In genomic region chr17:8060274-8060673, GRCh38 we compare ENCODE assay signal across 8 cellular contexts. TPM values are rescaled to one million over a fixed set of nuclear protein-coding genes. Genes with fewer than 3 reads are reported as not detected.
A peak's percentile ranks its signal among the peaks of the same experiment; 100 is the strongest.
DNase-seq lines count a peak whose midpoint lies in the region; ATAC-seq and TF ChIP-seq lines count a peak whose summit lies in the region.

No MANE protein-coding gene starts in this region.

- peak; percentile 67 for TF ChIP-seq CTCF in RWPE1 (conservative IDR thresholded peaks at IDR 0.05; ENCODE audit: low read depth)
- peak; percentile 55 for TF ChIP-seq CTCF in cardiac muscle cell (IDR thresholded peaks at IDR 0.05; ENCODE audit: low read depth, low read length)

- H3K4me3 Mint-ChIP-seq in activated naive CD8-positive, alpha-beta T cell treated with anti-CD3 and anti-CD28 coated beads, Interleukin-2, amount 10 ng/mL, durations not matched to agents 7 days and 5 days, result no peak overlapping the region

- peaks cover 73% of the 10 kb centered on the region for H3K27me3 ChIP-seq in cardiac muscle cell

- H3K36me3 ChIP-seq in cardiac muscle cell, result no peaks in the 10 kb centered on the region

- H3K4me1 Mint-ChIP-seq in activated naive CD8-positive, alpha-beta T cell treated with anti-CD3 and anti-CD28 coated beads, Interleukin-2, amount 10 ng/mL, durations not matched to agents 7 days and 5 days, result peaks cover 22% of the 10 kb centered on the region

- DNase-seq in DMS153 treated with DMSO at 0.1 percent for 48 hours (lab: John Stamatoyannopoulos, UW; ENCODE audit: unreplicated experiment) (peak; percentile 10), KG1 (lab: John Stamatoyannopoulos, UW) (peak; percentile 8), RWPE1 (ENCODE audit: low spot score) (peak; percentile 82), cardiac muscle cell (ENCODE audit: low read depth in 1 of 2, low spot score in 1 of 2) (peak; percentile 80 to 84), pulmonary artery endothelial cell (ENCODE audit: low read depth, low spot score) (peak; percentile 24)
- no peak for DNase-seq in activated naive CD8-positive, alpha-beta T cell treated with anti-CD3 and anti-CD28 coated beads, Interleukin-2, amount 10 ng/mL, durations not matched to agents 7 days and 5 days

- no peaks in the 10 kb centered on the region for H3K4me1 ChIP-seq in cardiac muscle cell (ENCODE audit: low read depth)

- H3K27ac ChIP-seq in RWPE1, result no peak overlapping the region
- no peak overlapping the region for H3K27ac ChIP-seq in cardiac muscle cell

- H3K27me3 Mint-ChIP-seq in activated naive CD8-positive, alpha-beta T cell treated with anti-CD3 and anti-CD28 coated beads, Interleukin-2, amount 10 ng/mL, durations not matched to agents 7 days and 5 days, result peaks cover 70% of the 10 kb centered on the region

- H3K4me3 ChIP-seq in cardiac muscle cell, result no peak overlapping the region

- CTCF ChIA-PET in RWPE1 (lab: Yijun Ruan, JAX), result interaction anchor here (0.5 to 2.8 kb wide), 16 partner anchors 9 to 938 kb away, joined by 3 to 30 read pairs (median 4); partner anchors contain the start of gene AURKB

- no peaks in the 10 kb centered on the region for H3K36me3 Mint-ChIP-seq in activated naive CD8-positive, alpha-beta T cell treated with anti-CD3 and anti-CD28 coated beads, Interleukin-2, amount 10 ng/mL, durations not matched to agents 7 days and 5 days

- POLR2A ChIA-PET in RWPE1 (lab: Yijun Ruan, JAX; ENCODE audit: low non-redundant PET), result no interaction called here
- POLR2A ChIA-PET in activated naive CD8-positive, alpha-beta T cell treated with anti-CD3 and anti-CD28 coated beads, Interleukin-2, amount 10 ng/mL, durations not matched to agents 7 days and 5 days (lab: Charles Lee), result interaction anchor here (1.0 kb wide), 1 partner anchor 14 kb away, joined by 3 read pairs; no protein-coding TSS in a partner anchor

- H3K27ac Mint-ChIP-seq in activated naive CD8-positive, alpha-beta T cell treated with anti-CD3 and anti-CD28 coated beads, Interleukin-2, amount 10 ng/mL, durations not matched to agents 7 days and 5 days, result no peak overlapping the region

- ATAC-seq in activated naive CD8-positive, alpha-beta T cell treated with anti-CD3 and anti-CD28 coated beads, Interleukin-2, amount 10 ng/mL, durations not matched to agents 7 days and 5 days (ENCODE audit: low read depth), result peak; percentile 33
- ATAC-seq in GM18511 (IDR thresholded peaks at IDR 0.05; ENCODE audit: unreplicated experiment) (no peak), HG02759 (IDR thresholded peaks at IDR 0.05; ENCODE audit: unreplicated experiment) (no peak)

- no peaks in the 10 kb centered on the region for H3K9me3 ChIP-seq in cardiac muscle cell (ENCODE audit: low read depth)

- no peaks in the 10 kb centered on the region for H3K9me3 Mint-ChIP-seq in activated naive CD8-positive, alpha-beta T cell treated with anti-CD3 and anti-CD28 coated beads, Interleukin-2, amount 10 ng/mL, durations not matched to agents 7 days and 5 days

RNA-seq across cellular contexts. Expression of gene ALOX15B, which starts 21.4 kb away (rescaled TPM):
- not detected for total RNA-seq in activated naive CD8-positive, alpha-beta T cell treated with anti-CD3 and anti-CD28 coated beads, Interleukin-2, amount 10 ng/mL, durations not matched to agents 7 days and 5 days
- total RNA-seq in cardiac muscle cell, result 0.18 and 0.33 TPM in 2 replicates
- 0.12 TPM in 1 of 2 replicates, not detected in the other for polyA plus RNA-seq in cardiac muscle cell
- total RNA-seq in pulmonary artery endothelial cell, result not detected in 2 replicates

RNA-seq across cellular contexts. Expression of gene ALOX12B, which starts 27.2 kb away (rescaled TPM):
- total RNA-seq in activated naive CD8-positive, alpha-beta T cell treated with anti-CD3 and anti-CD28 coated beads, Interleukin-2, amount 10 ng/mL, durations not matched to agents 7 days and 5 days, result under 1 TPM; 0.65 to 0.97 TPM
- total RNA-seq in cardiac muscle cell (0.42 and 1.6 TPM in 2 replicates), pulmonary artery endothelial cell (not detected in 2 replicates)
- polyA plus RNA-seq in cardiac muscle cell, result 2.1 and 2.3 TPM in 2 replicates

RNA-seq across cellular contexts. Expression of gene GUCY2D, which starts 57.9 kb away (rescaled TPM):
- not detected for total RNA-seq in activated naive CD8-positive, alpha-beta T cell treated with anti-CD3 and anti-CD28 coated beads, Interleukin-2, amount 10 ng/mL, durations not matched to agents 7 days and 5 days
- 1.1 TPM in 1 of 2 replicates, not detected in the other for total RNA-seq in cardiac muscle cell
- 0.54 and 3.7 TPM in 2 replicates for polyA plus RNA-seq in cardiac muscle cell
- not detected in 2 replicates for total RNA-seq in pulmonary artery endothelial cell

RNA-seq across cellular contexts. Expression of gene ALOXE3, which starts 58.0 kb away (rescaled TPM):
- not detected for total RNA-seq in activated naive CD8-positive, alpha-beta T cell treated with anti-CD3 and anti-CD28 coated beads, Interleukin-2, amount 10 ng/mL, durations not matched to agents 7 days and 5 days
- not detected in 2 replicates for total RNA-seq in cardiac muscle cell
- 0.10 TPM in 1 of 2 replicates, not detected in the other for polyA plus RNA-seq in cardiac muscle cell
- not detected in 2 replicates for total RNA-seq in pulmonary artery endothelial cell
